Comparison of ENCODE assay signal across 2 cellular contexts in genomic region chr9:78574354-78575036, GRCh38.
TF ChIP-seq lines count a peak whose summit lies in the region.

No MANE protein-coding gene starts in this region.

TF ChIP-seq in IMR-90, 13 proteins besides CTCF, POLR2A, EP300 and RAD21 (continued from another document):
- TF ChIP-seq CEBPB (IDR thresholded peaks at IDR 0.05; ENCODE audit: low read depth, low read length): no peak
- no peak for TF ChIP-seq SMC3 (IDR thresholded peaks at IDR 0.05; ENCODE audit: low read depth, low read length)
- no peak for TF ChIP-seq NFE2L2 (IDR thresholded peaks at IDR 0.05; ENCODE audit: low read depth, low read length)
- no peak for TF ChIP-seq MAFK (IDR thresholded peaks at IDR 0.05; ENCODE audit: low read depth, low read length)
- no peak for TF ChIP-seq MXI1 (IDR thresholded peaks at IDR 0.05; ENCODE audit: borderline replicate concordance, low read depth, low read length)
- TF ChIP-seq BHLHE40 (IDR thresholded peaks at IDR 0.05; ENCODE audit: low read depth, low read length): no peak
- TF ChIP-seq MAZ (IDR thresholded peaks at IDR 0.05; ENCODE audit: borderline replicate concordance, low read depth, low read length): no peak
- TF ChIP-seq RFX5 (IDR thresholded peaks at IDR 0.05; ENCODE audit: low read depth, low read length): no peak
- TF ChIP-seq CHD1 (IDR thresholded peaks at IDR 0.05; ENCODE audit: low read depth, low read length): no peak

TF ChIP-seq in SK-N-SH, 30 proteins besides CTCF, POLR2A, EP300 and RAD21 (continued from another document):
- TF ChIP-seq JUND (IDR thresholded peaks at IDR 0.05) (no peak), REST (IDR thresholded peaks at IDR 0.05; ENCODE audit: low read depth, low read length) (no peak), EZH2phosphoT487 (IDR thresholded peaks at IDR 0.05; ENCODE audit: borderline replicate concordance, low read depth) (no peak)
